ENCODE assay signal across 2 cellular contexts in the genomic region with DNA sequence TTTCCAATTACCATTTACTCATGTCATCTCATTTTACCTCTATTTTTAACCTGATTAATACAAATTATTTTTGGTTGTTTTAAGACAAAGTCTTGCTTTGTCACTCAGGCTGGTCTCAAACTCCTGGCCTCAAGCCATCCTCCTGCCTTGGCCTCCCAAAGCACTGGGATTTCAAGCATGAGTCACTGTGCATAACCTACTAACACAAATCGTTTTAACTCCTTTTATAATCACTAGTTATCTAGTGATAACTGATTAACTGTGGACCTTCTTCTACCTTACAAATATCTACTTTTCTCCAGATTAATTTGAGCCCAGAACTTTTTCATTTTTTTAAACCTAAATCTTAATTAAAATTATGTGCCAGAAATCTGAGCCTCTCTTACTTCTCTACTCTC.
TF ChIP-seq lines count a peak whose summit lies in the region.

No MANE protein-coding gene starts in this region.

TF ChIP-seq in SK-N-SH, 30 proteins besides CTCF, POLR2A, EP300 and RAD21 (continued from another document):
- TF ChIP-seq, protein P1, sequence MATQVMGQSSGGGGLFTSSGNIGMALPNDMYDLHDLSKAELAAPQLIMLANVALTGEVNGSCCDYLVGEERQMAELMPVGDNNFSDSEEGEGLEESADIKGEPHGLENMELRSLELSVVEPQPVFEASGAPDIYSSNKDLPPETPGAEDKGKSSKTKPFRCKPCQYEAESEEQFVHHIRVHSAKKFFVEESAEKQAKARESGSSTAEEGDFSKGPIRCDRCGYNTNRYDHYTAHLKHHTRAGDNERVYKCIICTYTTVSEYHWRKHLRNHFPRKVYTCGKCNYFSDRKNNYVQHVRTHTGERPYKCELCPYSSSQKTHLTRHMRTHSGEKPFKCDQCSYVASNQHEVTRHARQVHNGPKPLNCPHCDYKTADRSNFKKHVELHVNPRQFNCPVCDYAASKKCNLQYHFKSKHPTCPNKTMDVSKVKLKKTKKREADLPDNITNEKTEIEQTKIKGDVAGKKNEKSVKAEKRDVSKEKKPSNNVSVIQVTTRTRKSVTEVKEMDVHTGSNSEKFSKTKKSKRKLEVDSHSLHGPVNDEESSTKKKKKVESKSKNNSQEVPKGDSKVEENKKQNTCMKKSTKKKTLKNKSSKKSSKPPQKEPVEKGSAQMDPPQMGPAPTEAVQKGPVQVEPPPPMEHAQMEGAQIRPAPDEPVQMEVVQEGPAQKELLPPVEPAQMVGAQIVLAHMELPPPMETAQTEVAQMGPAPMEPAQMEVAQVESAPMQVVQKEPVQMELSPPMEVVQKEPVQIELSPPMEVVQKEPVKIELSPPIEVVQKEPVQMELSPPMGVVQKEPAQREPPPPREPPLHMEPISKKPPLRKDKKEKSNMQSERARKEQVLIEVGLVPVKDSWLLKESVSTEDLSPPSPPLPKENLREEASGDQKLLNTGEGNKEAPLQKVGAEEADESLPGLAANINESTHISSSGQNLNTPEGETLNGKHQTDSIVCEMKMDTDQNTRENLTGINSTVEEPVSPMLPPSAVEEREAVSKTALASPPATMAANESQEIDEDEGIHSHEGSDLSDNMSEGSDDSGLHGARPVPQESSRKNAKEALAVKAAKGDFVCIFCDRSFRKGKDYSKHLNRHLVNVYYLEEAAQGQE (IDR thresholded peaks at IDR 0.05; ENCODE audit: low read depth, low read length) = no peak
- TF ChIP-seq, protein P2, sequence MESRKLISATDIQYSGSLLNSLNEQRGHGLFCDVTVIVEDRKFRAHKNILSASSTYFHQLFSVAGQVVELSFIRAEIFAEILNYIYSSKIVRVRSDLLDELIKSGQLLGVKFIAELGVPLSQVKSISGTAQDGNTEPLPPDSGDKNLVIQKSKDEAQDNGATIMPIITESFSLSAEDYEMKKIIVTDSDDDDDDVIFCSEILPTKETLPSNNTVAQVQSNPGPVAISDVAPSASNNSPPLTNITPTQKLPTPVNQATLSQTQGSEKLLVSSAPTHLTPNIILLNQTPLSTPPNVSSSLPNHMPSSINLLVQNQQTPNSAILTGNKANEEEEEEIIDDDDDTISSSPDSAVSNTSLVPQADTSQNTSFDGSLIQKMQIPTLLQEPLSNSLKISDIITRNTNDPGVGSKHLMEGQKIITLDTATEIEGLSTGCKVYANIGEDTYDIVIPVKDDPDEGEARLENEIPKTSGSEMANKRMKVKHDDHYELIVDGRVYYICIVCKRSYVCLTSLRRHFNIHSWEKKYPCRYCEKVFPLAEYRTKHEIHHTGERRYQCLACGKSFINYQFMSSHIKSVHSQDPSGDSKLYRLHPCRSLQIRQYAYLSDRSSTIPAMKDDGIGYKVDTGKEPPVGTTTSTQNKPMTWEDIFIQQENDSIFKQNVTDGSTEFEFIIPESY (IDR thresholded peaks at IDR 0.05; ENCODE audit: borderline replicate concordance, low read depth) = no peak
- no peak for TF ChIP-seq FOXJ3 (CRISPR knock-in tag; IDR thresholded peaks at IDR 0.05)
- TF ChIP-seq, protein P3, sequence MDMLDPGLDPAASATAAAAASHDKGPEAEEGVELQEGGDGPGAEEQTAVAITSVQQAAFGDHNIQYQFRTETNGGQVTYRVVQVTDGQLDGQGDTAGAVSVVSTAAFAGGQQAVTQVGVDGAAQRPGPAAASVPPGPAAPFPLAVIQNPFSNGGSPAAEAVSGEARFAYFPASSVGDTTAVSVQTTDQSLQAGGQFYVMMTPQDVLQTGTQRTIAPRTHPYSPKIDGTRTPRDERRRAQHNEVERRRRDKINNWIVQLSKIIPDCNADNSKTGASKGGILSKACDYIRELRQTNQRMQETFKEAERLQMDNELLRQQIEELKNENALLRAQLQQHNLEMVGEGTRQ (IDR thresholded peaks at IDR 0.05; ENCODE audit: borderline replicate concordance, low read depth, low read length) = no peak
- peak; percentile 25; the same call in 1 of the 2 replicates for TF ChIP-seq TCF12 (IDR thresholded peaks at IDR 0.05)
- TF ChIP-seq, protein P4, sequence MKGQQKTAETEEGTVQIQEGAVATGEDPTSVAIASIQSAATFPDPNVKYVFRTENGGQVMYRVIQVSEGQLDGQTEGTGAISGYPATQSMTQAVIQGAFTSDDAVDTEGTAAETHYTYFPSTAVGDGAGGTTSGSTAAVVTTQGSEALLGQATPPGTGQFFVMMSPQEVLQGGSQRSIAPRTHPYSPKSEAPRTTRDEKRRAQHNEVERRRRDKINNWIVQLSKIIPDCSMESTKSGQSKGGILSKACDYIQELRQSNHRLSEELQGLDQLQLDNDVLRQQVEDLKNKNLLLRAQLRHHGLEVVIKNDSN (IDR thresholded peaks at IDR 0.05; ENCODE audit: borderline replicate concordance, low read depth) = no peak
- TF ChIP-seq, protein P5, sequence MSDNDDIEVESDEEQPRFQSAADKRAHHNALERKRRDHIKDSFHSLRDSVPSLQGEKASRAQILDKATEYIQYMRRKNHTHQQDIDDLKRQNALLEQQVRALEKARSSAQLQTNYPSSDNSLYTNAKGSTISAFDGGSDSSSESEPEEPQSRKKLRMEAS (IDR thresholded peaks at IDR 0.05; ENCODE audit: low read depth) = no peak
- 0 out of 2 replicates have a peak, but pooled peaks have one; percentile 15 for TF ChIP-seq MEF2A (IDR thresholded peaks at IDR 0.05; ENCODE audit: borderline replicate concordance, low read depth)

TF ChIP-seq in SK-N-SH treated with all-trans-retinoic acid at 6 μM for 48 hours, 23 proteins besides CTCF, POLR2A, EP300 and RAD21 (continued from another document):
- TF ChIP-seq, protein P6, sequence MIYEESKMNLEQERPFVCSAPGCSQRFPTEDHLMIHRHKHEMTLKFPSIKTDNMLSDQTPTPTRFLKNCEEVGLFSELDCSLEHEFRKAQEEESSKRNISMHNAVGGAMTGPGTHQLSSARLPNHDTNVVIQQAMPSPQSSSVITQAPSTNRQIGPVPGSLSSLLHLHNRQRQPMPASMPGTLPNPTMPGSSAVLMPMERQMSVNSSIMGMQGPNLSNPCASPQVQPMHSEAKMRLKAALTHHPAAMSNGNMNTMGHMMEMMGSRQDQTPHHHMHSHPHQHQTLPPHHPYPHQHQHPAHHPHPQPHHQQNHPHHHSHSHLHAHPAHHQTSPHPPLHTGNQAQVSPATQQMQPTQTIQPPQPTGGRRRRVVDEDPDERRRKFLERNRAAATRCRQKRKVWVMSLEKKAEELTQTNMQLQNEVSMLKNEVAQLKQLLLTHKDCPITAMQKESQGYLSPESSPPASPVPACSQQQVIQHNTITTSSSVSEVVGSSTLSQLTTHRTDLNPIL (CRISPR knock-in tag; IDR thresholded peaks at IDR 0.05; ENCODE audit: low read depth) = no peak
- TF ChIP-seq BACH2 (CRISPR knock-in tag; IDR thresholded peaks at IDR 0.05; ENCODE audit: borderline replicate concordance) (no peak), ZNF70 (CRISPR knock-in tag; IDR thresholded peaks at IDR 0.05) (no peak), ZNF565 (CRISPR knock-in tag; conservative IDR thresholded peaks at IDR 0.05; ENCODE audit: low read depth) (no peak), ZFP3 (CRISPR knock-in tag; IDR thresholded peaks at IDR 0.05) (no peak), ISL1 (CRISPR knock-in tag; IDR thresholded peaks at IDR 0.05) (no peak), CSDC2 (CRISPR knock-in tag; IDR thresholded peaks at IDR 0.05) (no peak)
- TF ChIP-seq, protein P7, sequence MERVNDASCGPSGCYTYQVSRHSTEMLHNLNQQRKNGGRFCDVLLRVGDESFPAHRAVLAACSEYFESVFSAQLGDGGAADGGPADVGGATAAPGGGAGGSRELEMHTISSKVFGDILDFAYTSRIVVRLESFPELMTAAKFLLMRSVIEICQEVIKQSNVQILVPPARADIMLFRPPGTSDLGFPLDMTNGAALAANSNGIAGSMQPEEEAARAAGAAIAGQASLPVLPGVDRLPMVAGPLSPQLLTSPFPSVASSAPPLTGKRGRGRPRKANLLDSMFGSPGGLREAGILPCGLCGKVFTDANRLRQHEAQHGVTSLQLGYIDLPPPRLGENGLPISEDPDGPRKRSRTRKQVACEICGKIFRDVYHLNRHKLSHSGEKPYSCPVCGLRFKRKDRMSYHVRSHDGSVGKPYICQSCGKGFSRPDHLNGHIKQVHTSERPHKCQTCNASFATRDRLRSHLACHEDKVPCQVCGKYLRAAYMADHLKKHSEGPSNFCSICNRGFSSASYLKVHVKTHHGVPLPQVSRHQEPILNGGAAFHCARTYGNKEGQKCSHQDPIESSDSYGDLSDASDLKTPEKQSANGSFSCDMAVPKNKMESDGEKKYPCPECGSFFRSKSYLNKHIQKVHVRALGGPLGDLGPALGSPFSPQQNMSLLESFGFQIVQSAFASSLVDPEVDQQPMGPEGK (CRISPR knock-in tag; IDR thresholded peaks at IDR 0.05; ENCODE audit: borderline replicate concordance) = no peak
